ENCODE assay signal across 8 cellular contexts in the genomic region with DNA sequence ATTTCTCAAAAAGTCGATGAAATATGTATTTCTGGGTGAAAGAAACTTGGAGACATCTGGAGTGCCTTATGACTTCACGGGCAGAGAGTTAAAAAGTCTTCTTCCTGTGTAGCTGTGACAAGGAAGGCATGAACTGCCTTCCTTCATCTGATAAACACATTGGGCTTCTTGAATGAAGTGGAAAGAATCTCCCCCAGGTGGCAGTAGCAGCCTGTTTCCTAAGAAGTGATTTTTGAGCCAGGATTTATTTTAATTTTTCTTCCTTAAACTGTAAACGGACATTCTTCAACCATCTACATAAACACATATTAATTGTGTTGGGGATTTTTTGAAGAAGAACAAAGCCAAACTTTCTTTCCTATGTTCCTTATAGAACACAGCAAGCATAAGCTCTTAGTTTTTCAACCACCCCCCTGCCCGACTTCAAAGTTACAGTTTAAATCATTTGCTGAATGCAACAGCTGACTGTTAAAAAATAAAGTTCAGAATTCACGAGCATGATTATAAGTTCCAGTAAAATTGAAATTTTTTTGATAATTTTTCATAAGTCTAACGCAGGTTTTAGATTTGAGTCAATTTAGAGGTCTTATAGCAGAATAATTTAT. TPM values are rescaled to one million over a fixed set of nuclear protein-coding genes. Genes with fewer than 3 reads are reported as not detected.
DNase-seq lines count a peak whose midpoint lies in the region; ATAC-seq and TF ChIP-seq lines count a peak whose summit lies in the region.

No MANE protein-coding gene starts in this region.

- H3K9me3 ChIP-seq in body of pancreas: no peaks in the 10 kb centered on the region
- no peaks in the 10 kb centered on the region for H3K9me3 ChIP-seq in upper lobe of right lung

- H3K27ac ChIP-seq in body of pancreas (no peak overlapping the region), upper lobe of right lung (no peak overlapping the region)

- TF ChIP-seq POLR2A in body of pancreas (IDR thresholded peaks at IDR 0.05): no peak

- H3K4me3 ChIP-seq in GM12875 (ENCODE audit: low read depth, low read length): no peak overlapping the region
- H3K4me3 ChIP-seq in body of pancreas: no peak overlapping the region
- H3K4me3 ChIP-seq in upper lobe of right lung: no peak overlapping the region

- no peaks in the 10 kb centered on the region for H3K4me1 ChIP-seq in body of pancreas
- peaks cover 7% of the 10 kb centered on the region for H3K4me1 ChIP-seq in upper lobe of right lung

- H3K36me3 ChIP-seq in body of pancreas (replicated peaks in 1 of 2; ENCODE audit: insufficient read depth in 1 of 2, low read depth in 2 of 2) (no peaks in the 10 kb centered on the region), upper lobe of right lung (no peaks in the 10 kb centered on the region)

- intact Hi-C loops in body of pancreas (cut with DNase I) (no loop called here), upper lobe of right lung (cut with DNase I) (no loop called here)

- peak; percentile 45 for DNase-seq in CD1c-positive myeloid dendritic cell (ENCODE audit: extremely low spot score)
- peak; percentile 23 for DNase-seq in NCI-H460 (ENCODE audit: extremely low read depth, low read depth)
- DNase-seq in body of pancreas: peak; percentile 11 to 46 (median 26)
- DNase-seq in left lobe of liver (ENCODE audit: low spot score): no peak
- no peak for DNase-seq in upper lobe of right lung
- no peak for DNase-seq in stimulated activated CD4-positive, alpha-beta T cell treated with anti-CD3 and anti-CD28 coated beads, Interleukin-2, amount 100 ng/mL, for 48 hours

- ATAC-seq in HG02970 (IDR thresholded peaks at IDR 0.05; ENCODE audit: low FRiP score, unreplicated experiment) (peak; percentile 63), body of pancreas (peak; percentile 48), left lobe of liver (peak; percentile 62), upper lobe of right lung (peak; percentile 67)

- H3K27me3 ChIP-seq in body of pancreas (no peaks in the 10 kb centered on the region), upper lobe of right lung (peaks cover 7% of the 10 kb centered on the region)

- TF ChIP-seq CTCF in GM12875 (IDR thresholded peaks at IDR 0.05; ENCODE audit: borderline replicate concordance, insufficient read depth, low read depth, low read length): peak; percentile 46; the same call in 1 of the 2 replicates
- peak in 6 of 7 experiments; percentile 29 to 51 (median 48) for TF ChIP-seq CTCF in body of pancreas (IDR thresholded peaks at IDR 0.05)
- peak; percentile 61 for TF ChIP-seq CTCF in upper lobe of right lung (IDR thresholded peaks at IDR 0.05)

- WGBS in body of pancreas, 2 donors: 10 to 15% methylated on average over 6 of the region's 6 CpGs

RNA-seq across cellular contexts. Expression of gene GIMD1, which starts 1.0 kb away (rescaled TPM):
- not detected in 2 replicates for total RNA-seq in NCI-H460 (2014; rRNA removed; shearing (Covaris generic))
- not detected in 2 replicates for polyA plus RNA-seq in NCI-H460 (2014; cell fraction: nucleus; rRNA removed)
- total RNA-seq in body of pancreas (not detected), left lobe of liver (not detected), upper lobe of right lung (not detected)

RNA-seq across cellular contexts. Expression of gene AIMP1, which starts 53.2 kb away (rescaled TPM):
- total RNA-seq in NCI-H460 (2014; rRNA removed; shearing (Covaris generic)): 38.3 and 49.5 TPM in 2 replicates
- polyA plus RNA-seq in NCI-H460 (2014; cell fraction: nucleus; rRNA removed): 28.8 and 39.5 TPM in 2 replicates
- 10 to 100 TPM; 13.7 to 14.5 TPM for total RNA-seq in body of pancreas
- total RNA-seq in left lobe of liver: 14.3 TPM
- total RNA-seq in upper lobe of right lung: 42.9 TPM

RNA-seq across cellular contexts. Expression of gene TBCK, which starts 53.5 kb away (rescaled TPM):
- total RNA-seq in NCI-H460 (2014; rRNA removed; shearing (Covaris generic)): 17.4 and 19.0 TPM in 2 replicates
- polyA plus RNA-seq in NCI-H460 (2014; cell fraction: nucleus; rRNA removed): 7.0 and 12.5 TPM in 2 replicates
- 10 to 100 TPM; 24.7 to 28.5 TPM for total RNA-seq in body of pancreas
- 17.6 TPM for total RNA-seq in left lobe of liver
- total RNA-seq in upper lobe of right lung: 51.7 TPM

Comparison
In these comparisons a context has a peak if more than half of its experiments do, and no peak if none do; other contexts are left out.
1. DNase-seq: peak in CD1c-positive myeloid dendritic cell (single experiment), NCI-H460 (single experiment) and body of pancreas (4 of 4); none in left lobe of liver (single experiment), upper lobe of right lung (single experiment) and stimulated activated CD4-positive, alpha-beta T cell treated with anti-CD3 and anti-CD28 coated beads, Interleukin-2, amount 100 ng/mL, for 48 hours (0 of 2).
2. Peak in every context shown above with its lines, with median percentiles within 50 percentile points of each other: CTCF ChIP-seq and ATAC-seq.